8 cellular contexts compared by ENCODE assay signal in the genomic region with DNA sequence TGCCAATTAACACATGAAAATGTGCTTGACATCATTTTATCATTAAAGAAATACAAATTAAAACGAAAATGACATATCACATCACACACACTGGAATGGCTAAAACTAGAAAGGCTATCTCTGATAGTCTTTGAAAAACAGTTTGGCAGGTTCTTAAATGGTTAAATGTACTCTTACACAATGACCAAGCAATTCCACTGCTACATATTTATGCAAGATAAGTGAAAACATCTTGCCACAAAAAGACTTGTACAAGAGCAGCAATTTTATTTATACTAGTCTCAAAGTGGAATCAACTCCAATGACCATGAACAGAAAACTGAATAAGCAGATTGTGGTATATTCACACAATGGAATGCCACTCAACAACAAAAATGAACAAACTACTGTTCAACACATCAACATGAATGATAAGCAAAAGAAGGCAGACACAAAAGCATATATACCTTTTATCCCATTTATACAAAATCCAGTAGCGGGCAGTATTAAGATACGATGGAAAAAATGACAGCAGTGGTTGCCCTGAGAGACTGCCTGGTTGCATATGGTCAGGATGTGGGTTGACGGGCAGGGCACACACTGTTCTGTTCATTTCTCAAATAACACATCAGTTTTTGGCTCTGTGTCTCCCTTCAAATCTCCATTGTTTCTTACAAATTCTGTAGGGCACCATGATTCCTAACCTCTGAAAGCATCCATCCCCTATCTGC. TPM values are rescaled to one million over a fixed set of nuclear protein-coding genes. Genes with fewer than 3 reads are reported as not detected.
DNase-seq lines count a peak whose midpoint lies in the region; ATAC-seq and TF ChIP-seq lines count a peak whose summit lies in the region.

No MANE protein-coding gene starts in this region.

- peaks cover 3% of the 10 kb centered on the region for H3K9me3 Mint-ChIP-seq in HFFc6
- H3K9me3 Mint-ChIP-seq in activated CD4-positive, alpha-beta T cell treated with anti-CD3 and anti-CD28 coated beads, Interleukin-2, amount 10 ng/mL, durations not matched to agents 24 days and 14 days: peaks cover 2% of the 10 kb centered on the region

- in situ Hi-C loops in KBM-7 (cut with MboI; ENCODE audit: low pct_unique_long_range_greater_than_20kb, low sequenced_read_pairs): no loop called here

- H3K27me3 Mint-ChIP-seq in HFFc6 (ENCODE audit: insufficient read depth): no peaks in the 10 kb centered on the region
- no peaks in the 10 kb centered on the region for H3K27me3 Mint-ChIP-seq in activated CD4-positive, alpha-beta T cell treated with anti-CD3 and anti-CD28 coated beads, Interleukin-2, amount 10 ng/mL, durations not matched to agents 24 days and 14 days

- ATAC-seq in thoracic aorta (ENCODE audit: insufficient number of reproducible peaks, low FRiP score, low read depth): no peak
- ATAC-seq in HG03469 (IDR thresholded peaks at IDR 0.05; ENCODE audit: unreplicated experiment): no peak

- H3K4me1 Mint-ChIP-seq in HFFc6 (ENCODE audit: low read depth): peaks cover 50% of the 10 kb centered on the region
- peaks cover 42% of the 10 kb centered on the region for H3K4me1 Mint-ChIP-seq in activated CD4-positive, alpha-beta T cell treated with anti-CD3 and anti-CD28 coated beads, Interleukin-2, amount 10 ng/mL, durations not matched to agents 24 days and 14 days

- H3K27me3 ChIP-seq in thoracic aorta (replicated peaks; ENCODE audit: insufficient read depth): no peaks in the 10 kb centered on the region

- H3K27ac ChIP-seq in thoracic aorta: peak overlapping the region; percentile 3 to 43

- H3K4me1 ChIP-seq in thoracic aorta (ENCODE audit: control insufficient read depth in 1 of 2, low read depth in 2 of 2): peaks cover 39 to 43% of the 10 kb centered on the region in 2 donors

- H3K4me3 ChIP-seq in fibroblast of pulmonary artery (replicated peaks; ENCODE audit: low read depth, low read length): peak overlapping the region; percentile 6
- no peak overlapping the region for H3K4me3 ChIP-seq in thoracic aorta

- peak; percentile 40 for DNase-seq in GF-D8 (lab: John Stamatoyannopoulos, UW)
- DNase-seq in HFFc6: no peak
- peak; percentile 82 for DNase-seq in activated CD4-positive, alpha-beta T cell treated with anti-CD3 and anti-CD28 coated beads, Interleukin-2, amount 10 ng/mL, durations not matched to agents 24 days and 14 days
- DNase-seq in fibroblast of pulmonary artery (ENCODE audit: low read depth): peak; percentile 73
- DNase-seq in thoracic aorta (ENCODE audit: low spot score): no peak
- DNase-seq in cerebellar cortex (ENCODE audit: low spot score): no peak
- no peak for DNase-seq in KBM-7

- intact Hi-C loops in activated CD4-positive, alpha-beta T cell treated with anti-CD3 and anti-CD28 coated beads, Interleukin-2, amount 10 ng/mL, durations not matched to agents 24 days and 14 days (cut with micrococcal nuclease): loop anchor here (5.0 to 10.0 kb wide), 2 partner anchors 214 to 353 kb away; a partner anchor contains a TSS

- H3K27ac Mint-ChIP-seq in HFFc6: peak overlapping the region; percentile 30
- peak overlapping the region; percentile 90 for H3K27ac Mint-ChIP-seq in activated CD4-positive, alpha-beta T cell treated with anti-CD3 and anti-CD28 coated beads, Interleukin-2, amount 10 ng/mL, durations not matched to agents 24 days and 14 days

- TF ChIP-seq CTCF in HFFc6 (IDR thresholded peaks at IDR 0.05) (no peak), fibroblast of pulmonary artery (IDR thresholded peaks at IDR 0.05; ENCODE audit: low read length, missing control alignments) (no peak), thoracic aorta (IDR thresholded peaks at IDR 0.05) (no peak)

- H3K4me3 Mint-ChIP-seq in HFFc6: peak overlapping the region; percentile 9
- H3K4me3 Mint-ChIP-seq in activated CD4-positive, alpha-beta T cell treated with anti-CD3 and anti-CD28 coated beads, Interleukin-2, amount 10 ng/mL, durations not matched to agents 24 days and 14 days: peak overlapping the region; percentile 50

- peaks cover 17% of the 10 kb centered on the region for H3K36me3 ChIP-seq in thoracic aorta

- H3K36me3 Mint-ChIP-seq in HFFc6 (ENCODE audit: low read depth): peaks cover 39% of the 10 kb centered on the region
- peaks cover 68% of the 10 kb centered on the region for H3K36me3 Mint-ChIP-seq in activated CD4-positive, alpha-beta T cell treated with anti-CD3 and anti-CD28 coated beads, Interleukin-2, amount 10 ng/mL, durations not matched to agents 24 days and 14 days (ENCODE audit: low read depth)

- no peaks in the 10 kb centered on the region for H3K9me3 ChIP-seq in thoracic aorta

RNA-seq across cellular contexts. Expression of a gene that starts 25.3 kb away (rescaled TPM):
- total RNA-seq in HFFc6 (2021; fragmentation: NEBNext Ultra II Directional; extraction: Animal tissue kit (Norgen Biotek cat#: 25700)): 10 to 100 TPM; 70.5 to 74.9 (median 72.8) TPM
- 162 and 165 TPM in 2 replicates for total RNA-seq in activated CD4-positive, alpha-beta T cell treated with anti-CD3 and anti-CD28 coated beads, Interleukin-2, amount 10 ng/mL, durations not matched to agents 24 days and 14 days
- total RNA-seq in thoracic aorta: 100 to 1,000 TPM; 125 to 193 TPM

Comparison
In these comparisons a context has a peak if more than half of its experiments do, and no peak if none do; other contexts are left out.
1. DNase-seq: peak in GF-D8 (single experiment), activated CD4-positive, alpha-beta T cell treated with anti-CD3 and anti-CD28 coated beads, Interleukin-2, amount 10 ng/mL, durations not matched to agents 24 days and 14 days (single experiment) and fibroblast of pulmonary artery (single experiment); none in HFFc6 (single experiment), thoracic aorta (single experiment), cerebellar cortex (single experiment) and KBM-7 (single experiment).